Comparison of ENCODE assay signal across 8 cellular contexts in genomic region chr10:124703778-124704427, GRCh38. TPM values are rescaled to one million over a fixed set of nuclear protein-coding genes. Genes with fewer than 3 reads are reported as not detected.
DNase-seq lines count a peak whose midpoint lies in the region; ATAC-seq and TF ChIP-seq lines count a peak whose summit lies in the region.

No MANE protein-coding gene starts in this region.

- H3K9me3 Mint-ChIP-seq in activated CD4-positive, alpha-beta T cell treated with anti-CD3 and anti-CD28 coated beads, Interleukin-2, amount 10 ng/mL, durations not matched to agents 24 days and 14 days: no peaks in the 10 kb centered on the region

- H2AFZ ChIP-seq in Karpas-422 (ENCODE audit: low read length): no peak overlapping the region

- no peaks in the 10 kb centered on the region for H3K27me3 ChIP-seq in tibial artery
- H3K27me3 ChIP-seq in Karpas-422 (ENCODE audit: low read length): no peaks in the 10 kb centered on the region

- intact Hi-C loops in activated CD4-positive, alpha-beta T cell treated with anti-CD3 and anti-CD28 coated beads, Interleukin-2, amount 10 ng/mL, durations not matched to agents 24 days and 14 days (cut with micrococcal nuclease): no loop called here
- intact Hi-C loops in tibial artery (cut with DNase I; ENCODE audit: low total_unique reads): no loop called here

- no peak for DNase-seq in activated CD4-positive, alpha-beta T cell treated with anti-CD3 and anti-CD28 coated beads, Interleukin-2, amount 10 ng/mL, durations not matched to agents 24 days and 14 days
- no peak for DNase-seq in activated CD4-positive, alpha-beta T cell treated with anti-CD3 and anti-CD28 coated beads, Interleukin-2, amount 50 U/mL, for 1 hour
- DNase-seq in midbrain (lab: John Stamatoyannopoulos, UW) (peak; percentile 69), tibial artery (peak; percentile 60 to 86), NCI-H2107 (lab: John Stamatoyannopoulos, UW) (no peak), Karpas-422 (no peak)

- H3K36me3 Mint-ChIP-seq in activated CD4-positive, alpha-beta T cell treated with anti-CD3 and anti-CD28 coated beads, Interleukin-2, amount 10 ng/mL, durations not matched to agents 24 days and 14 days (ENCODE audit: low read depth): peaks cover 46% of the 10 kb centered on the region

- peaks cover 3 to 68% (median 60%) of the 10 kb centered on the region in 4 donors for H3K4me1 ChIP-seq in tibial artery
- H3K4me1 ChIP-seq in Karpas-422 (ENCODE audit: low read length): peaks cover 72% of the 10 kb centered on the region

- H3K9me3 ChIP-seq in tibial artery: no peaks in the 10 kb centered on the region
- no peaks in the 10 kb centered on the region for H3K9me3 ChIP-seq in Karpas-422 (ENCODE audit: low read length)

- no peak overlapping the region for H3K9ac ChIP-seq in Karpas-422 (ENCODE audit: low read length)

- H3K27ac ChIP-seq in cingulate gyrus (ENCODE audit: low read depth, low read length) (peak overlapping the region; percentile 96), tibial artery (peak overlapping the region; percentile 65 to 68), Karpas-422 (ENCODE audit: low read length) (no peak overlapping the region)

- peaks cover 0 to 17% (median 0%) of the 10 kb centered on the region in 3 donors for H3K36me3 ChIP-seq in tibial artery
- H3K36me3 ChIP-seq in Karpas-422 (ENCODE audit: insufficient read depth, low read length): peaks cover 58% of the 10 kb centered on the region; the same call in 1 of the 2 replicates

- H3K4me1 Mint-ChIP-seq in activated CD4-positive, alpha-beta T cell treated with anti-CD3 and anti-CD28 coated beads, Interleukin-2, amount 10 ng/mL, durations not matched to agents 24 days and 14 days: peaks cover 88% of the 10 kb centered on the region

- no peak overlapping the region for H3K4me2 ChIP-seq in Karpas-422 (ENCODE audit: low read depth, low read length, poor library complexity, severe bottlenecking)

- TF ChIP-seq CTCF in tibial artery (IDR thresholded peaks at IDR 0.05): no peak

- H3K27ac Mint-ChIP-seq in activated CD4-positive, alpha-beta T cell treated with anti-CD3 and anti-CD28 coated beads, Interleukin-2, amount 10 ng/mL, durations not matched to agents 24 days and 14 days: peak overlapping the region; percentile 95

- peaks cover 52% of the 10 kb centered on the region for H4K20me1 ChIP-seq in Karpas-422 (ENCODE audit: insufficient read depth, low read depth, low read length)

- no peak overlapping the region for H3K4me3 ChIP-seq in tibial artery
- H3K4me3 ChIP-seq in Karpas-422 (ENCODE audit: low read length): no peak overlapping the region

- peak overlapping the region; percentile 41 for H3K4me3 Mint-ChIP-seq in activated CD4-positive, alpha-beta T cell treated with anti-CD3 and anti-CD28 coated beads, Interleukin-2, amount 10 ng/mL, durations not matched to agents 24 days and 14 days

- H3K27me3 Mint-ChIP-seq in activated CD4-positive, alpha-beta T cell treated with anti-CD3 and anti-CD28 coated beads, Interleukin-2, amount 10 ng/mL, durations not matched to agents 24 days and 14 days: no peaks in the 10 kb centered on the region

- ATAC-seq in HG03439 (IDR thresholded peaks at IDR 0.05; ENCODE audit: unreplicated experiment): no peak

- H3K9me2 ChIP-seq in Karpas-422 (replicated peaks; ENCODE audit: insufficient read depth, low read length): no peaks in the 10 kb centered on the region

- H3K79me2 ChIP-seq in Karpas-422 (ENCODE audit: low read length): peaks cover 100% of the 10 kb centered on the region

RNA-seq across cellular contexts. Expression of gene FAM53B, which starts 40.3 kb away (rescaled TPM):
- total RNA-seq in activated CD4-positive, alpha-beta T cell treated with anti-CD3 and anti-CD28 coated beads, Interleukin-2, amount 10 ng/mL, durations not matched to agents 24 days and 14 days: 20.9 and 21.8 TPM in 2 replicates
- 72.5 and 148 TPM in 2 replicates for total RNA-seq in Karpas-422 (2014; rRNA removed; shearing (Covaris generic); ENCODE audit: low replicate concordance)

Comparison
In these comparisons a context has a peak if more than half of its experiments do, and no peak if none do; other contexts are left out.
1. DNase-seq: peak in midbrain (single experiment) and tibial artery (2 of 2); none in activated CD4-positive, alpha-beta T cell treated with anti-CD3 and anti-CD28 coated beads, Interleukin-2, amount 10 ng/mL, durations not matched to agents 24 days and 14 days (single experiment), activated CD4-positive, alpha-beta T cell treated with anti-CD3 and anti-CD28 coated beads, Interleukin-2, amount 50 U/mL, for 1 hour (single experiment), NCI-H2107 (single experiment) and Karpas-422 (single experiment).